ENCODE assay signal across 17 cellular contexts in the genomic region with DNA sequence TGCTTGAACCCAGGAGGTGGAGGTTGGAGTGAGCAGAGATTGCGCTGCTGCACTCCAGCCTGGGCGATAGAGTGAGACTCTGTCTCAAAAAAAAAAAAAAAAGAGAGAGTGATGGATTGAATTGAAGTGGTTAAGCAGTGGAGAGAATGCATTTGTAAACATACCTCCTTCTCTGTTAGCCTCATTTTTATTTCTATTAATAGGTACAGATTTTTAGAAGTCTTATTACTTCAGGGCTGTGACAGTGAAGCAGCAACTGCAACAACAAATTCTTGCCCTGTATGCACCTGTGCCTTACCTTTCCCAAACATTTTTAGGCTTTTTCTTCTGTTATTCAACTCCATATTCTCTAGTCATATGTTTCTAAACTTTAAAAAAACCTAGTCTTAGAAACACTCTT. TPM values are rescaled to one million over a fixed set of nuclear protein-coding genes. Genes with fewer than 3 reads are reported as not detected.
DNase-seq lines count a peak whose midpoint lies in the region; ATAC-seq and TF ChIP-seq lines count a peak whose summit lies in the region.
"Had no signal": no experiment of that assay in that cellular context is flagged by ENCODE, and none has a peak within 500 bp of the region (broad histone marks: within the 10 kb centered on the region; RNA-seq: fewer than 3 reads in every experiment).

No MANE protein-coding gene starts in this region.

- intact Hi-C loops in left ventricle myocardium superior (cut with micrococcal nuclease) = loop anchor here (10.0 kb wide), 1 partner anchor 55 kb away; no protein-coding TSS in a partner anchor
- intact Hi-C loops in left lung (cut with DNase I) = no loop called here
- intact Hi-C loops in gastrocnemius medialis (cut with DNase I; ENCODE audit: low total_unique reads) = loop anchor here (10.0 kb wide), 1 partner anchor 245 kb away; no protein-coding TSS in a partner anchor
- intact Hi-C loops in Caco-2 (cut with micrococcal nuclease; ENCODE audit: unreplicated experiment) = loop anchor here (5.0 kb wide), 1 partner anchor 137 kb away; no protein-coding TSS in a partner anchor

- POLR2A ChIA-PET in Caco-2 (lab: Charles Lee) = no interaction called here

- H3K27me3 ChIP-seq in right atrium auricular region = no peaks in the 10 kb centered on the region
- H3K27me3 ChIP-seq in left lung = no peaks in the 10 kb centered on the region
- no peaks in the 10 kb centered on the region for H3K27me3 ChIP-seq in gastrocnemius medialis
- H3K27me3 ChIP-seq in Caco-2 (replicated peaks; ENCODE audit: control insufficient read depth, insufficient read depth, low read length) = no peaks in the 10 kb centered on the region
- H3K27me3 ChIP-seq: BLaER1 treated with 17β-estradiol and CSF1 and Interleukin-3, amounts not matched to agents 10 nM and 100 nM had no signal

- no TSS peak for BruUV-seq in Caco-2 (replicated peaks; lab: Mats Ljungman, UMichigan)

- H3K4me1 Mint-ChIP-seq in Caco-2 (ENCODE audit: low read depth, unreplicated experiment) = peaks cover 7% of the 10 kb centered on the region

- peaks cover 1% of the 10 kb centered on the region for H3K9me3 Mint-ChIP-seq in Caco-2 (ENCODE audit: unreplicated experiment)
- H3K9me3 Mint-ChIP-seq: CD8-positive, alpha-beta memory T cell; HFFc6 had no signal

- no peak overlapping the region for H3K4me3 Mint-ChIP-seq in Caco-2 (ENCODE audit: unreplicated experiment)
- H3K4me3 Mint-ChIP-seq: B cell; CD8-positive, alpha-beta memory T cell; HFFc6 had no signal

- ATAC-seq in left ventricle myocardium superior = peak; percentile 28
- ATAC-seq in left lung = peak; percentile 14
- ATAC-seq in gastrocnemius medialis = peak; percentile 51 to 60
- ATAC-seq in GM21381 (IDR thresholded peaks at IDR 0.05; ENCODE audit: unreplicated experiment) = no peak
- ATAC-seq in GM19035 (IDR thresholded peaks at IDR 0.05; ENCODE audit: unreplicated experiment) = no peak
- ATAC-seq: HCT116 had no signal

- H3K36me3 ChIP-seq in right atrium auricular region (no peaks in the 10 kb centered on the region), left lung (peaks cover 0 to 16% of the 10 kb centered on the region in 2 donors), gastrocnemius medialis (no peaks in the 10 kb centered on the region), Caco-2 (ENCODE audit: control insufficient read depth, insufficient read depth, low read length) (no peaks in the 10 kb centered on the region)

- peaks cover 59% of the 10 kb centered on the region for H3K36me3 Mint-ChIP-seq in Caco-2 (ENCODE audit: insufficient read depth, unreplicated experiment)

- no peak for TF ChIP-seq POLR2A in gastrocnemius medialis (IDR thresholded peaks at IDR 0.05)

- no peaks in the 10 kb centered on the region for H3K27me3 Mint-ChIP-seq in Caco-2 (ENCODE audit: insufficient read depth, unreplicated experiment)
- H3K27me3 Mint-ChIP-seq: B cell; CD8-positive, alpha-beta memory T cell had no signal

- CTCF ChIA-PET in Caco-2 (lab: Charles Lee) = interaction anchor here (1.2 kb wide), 1 partner anchor 14 kb away, joined by 4 read pairs; no protein-coding TSS in a partner anchor

- H3K27ac Mint-ChIP-seq in Caco-2 (ENCODE audit: unreplicated experiment) = no peak overlapping the region
- H3K27ac Mint-ChIP-seq: B cell had no signal

- H3K27ac ChIP-seq in right atrium auricular region (no peak overlapping the region), left lung (no peak overlapping the region), gastrocnemius medialis (peak overlapping the region; percentile 70 to 84 (median 77))
- H3K27ac ChIP-seq: BLaER1 treated with 17β-estradiol and CSF1 and Interleukin-3, amounts not matched to agents 10 nM and 100 nM had no signal

- DNase-seq in left ventricle myocardium superior (no peak), right atrium auricular region (ENCODE audit: low spot score) (no peak), left lung (no peak), gastrocnemius medialis (no peak), Caco-2 (no peak)
- DNase-seq: 8988T; CD8-positive, alpha-beta memory T cell; COR-L47; GOT3; H7; HFFc6; IMR-90 had no signal

- in situ Hi-C loops in gastrocnemius medialis (cut with MboI; ENCODE audit: low sequenced_read_pairs in 4 of 4) = loop anchor here in 3 of 4 donors (5.0 to 10.0 kb wide), 3 partner anchors 55 to 95 kb away; no protein-coding TSS in a partner anchor

- H3K4me1 ChIP-seq in right atrium auricular region (peaks cover 0 to 4% of the 10 kb centered on the region in 2 donors), left lung (peaks cover 0 to 65% of the 10 kb centered on the region in 2 donors), gastrocnemius medialis (peaks cover 39 to 54% of the 10 kb centered on the region in 2 donors), Caco-2 (no peaks in the 10 kb centered on the region)

- H3K4me3 ChIP-seq in right atrium auricular region (no peak overlapping the region), left lung (no peak overlapping the region), gastrocnemius medialis (no peak overlapping the region), Caco-2 (ENCODE audit: low read depth, low read length) (no peak overlapping the region)
- H3K4me3 ChIP-seq: BLaER1 treated with 17β-estradiol and CSF1 and Interleukin-3, amounts not matched to agents 10 nM and 100 nM had no signal

- H3K9me3 ChIP-seq in right atrium auricular region (no peaks in the 10 kb centered on the region), left lung (no peaks in the 10 kb centered on the region), gastrocnemius medialis (no peaks in the 10 kb centered on the region), Caco-2 (no peaks in the 10 kb centered on the region)

- TF ChIP-seq CTCF in right atrium auricular region (IDR thresholded peaks at IDR 0.05) (no peak), left lung (IDR thresholded peaks at IDR 0.05) (no peak), gastrocnemius medialis (IDR thresholded peaks at IDR 0.05 in 4 of 5, conservative IDR thresholded peaks at IDR 0.05 in 1 of 5) (peak in 1 of 5 experiments; percentile 2), Caco-2 (IDR thresholded peaks at IDR 0.05; ENCODE audit: insufficient read depth in 1 of 2, low read depth in 1 of 2, low read length in 1 of 2, severe bottlenecking in 1 of 2, unreplicated experiment in 1 of 2) (no peak)

RNA-seq across cellular contexts. Expression of gene RAB10, which starts 55.5 kb away (rescaled TPM):
- total RNA-seq in left ventricle myocardium superior (101 TPM), right atrium auricular region (10 to 100 TPM; 70.9 to 86.7 TPM), left lung (100 to 1,000 TPM; 114 to 175 TPM), gastrocnemius medialis (100 to 1,000 TPM; 138 to 234 (median 168) TPM), Caco-2 (2022) (203 and 213 TPM in 2 replicates)

Comparison
In these comparisons a context has a peak if more than half of its experiments do, and no peak if none do; other contexts are left out.
1. ATAC-seq: peak in left ventricle myocardium superior (single experiment), left lung (single experiment) and gastrocnemius medialis (2 of 2); none in GM21381 (single experiment) and GM19035 (single experiment).
2. H3K27ac ChIP-seq: peak in gastrocnemius medialis (4 of 4); none in right atrium auricular region (0 of 2) and left lung (0 of 2).
3. intact Hi-C loops: an anchor here in left ventricle myocardium superior (10.0 kb wide), gastrocnemius medialis (10.0 kb wide) and Caco-2 (5.0 kb wide); none called in left lung.